Comparison of ENCODE assay signal across 1 cellular context in genomic region chr4:117770269-117771087, GRCh38.
TF ChIP-seq lines count a peak whose summit lies in the region.

No MANE protein-coding gene starts in this region.

TF ChIP-seq in GM23338, 12 proteins besides CTCF, POLR2A, EP300 and RAD21 (continued from another document):
- TF ChIP-seq ZNF462 (CRISPR knock-in tag; IDR thresholded peaks at IDR 0.05) (no peak), POLR2AphosphoS5 (IDR thresholded peaks at IDR 0.05; ENCODE audit: low read depth) (no peak)
TF ChIP-seq in GM23338: peak in this region for 0.
